In the genomic region with DNA sequence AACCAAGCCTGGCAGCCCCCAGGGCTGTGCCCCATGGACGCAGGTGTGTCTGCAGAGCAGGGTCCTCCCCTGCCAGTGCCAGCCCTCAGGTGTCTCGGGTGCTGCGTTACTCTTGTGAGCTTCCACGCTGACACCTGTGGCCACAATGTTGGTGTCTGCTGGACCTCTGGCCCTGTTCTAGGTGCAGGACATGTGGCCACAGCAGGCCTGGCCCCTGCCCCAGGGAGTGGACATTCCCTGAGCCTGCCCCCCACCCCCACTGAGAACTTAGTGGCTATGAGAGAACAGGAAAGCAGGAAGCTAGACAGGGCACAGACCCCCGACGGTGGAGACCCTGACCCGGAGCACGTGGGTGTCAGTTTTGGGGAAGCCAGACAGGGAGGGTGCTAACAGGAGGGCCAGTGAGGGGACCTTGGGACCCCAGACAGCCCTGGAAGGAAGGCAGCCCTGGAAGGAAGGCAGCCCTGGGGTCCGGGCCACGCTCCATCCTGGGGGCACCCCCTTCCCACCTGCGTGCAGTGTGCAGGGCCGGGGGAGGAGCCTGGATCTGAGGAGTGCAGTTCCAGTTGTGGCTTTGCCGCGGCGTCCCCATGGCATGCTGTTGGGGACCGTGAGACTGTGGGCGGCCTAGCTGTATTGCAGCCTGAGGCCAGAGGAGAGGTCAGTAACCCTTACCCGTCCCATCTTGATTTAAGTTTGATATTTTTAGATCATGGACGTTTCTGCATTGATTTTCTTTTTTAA, we compare ENCODE assay signal across 10 cellular contexts. TPM values are rescaled to one million over a fixed set of nuclear protein-coding genes. Genes with fewer than 3 reads are reported as not detected.
DNase-seq lines count a peak whose midpoint lies in the region; ATAC-seq, FAIRE-seq and TF ChIP-seq lines count a peak whose summit lies in the region.
"Had no signal": no experiment of that assay in that cellular context is flagged by ENCODE, and none has a peak within 500 bp of the region (broad histone marks: within the 10 kb centered on the region; RNA-seq: fewer than 3 reads in every experiment).

No MANE protein-coding gene starts in this region.

- H3K27ac ChIP-seq in adrenal gland (peak overlapping the region; percentile 72 to 95 (median 85)), kidney (ENCODE audit: low read depth in 2 of 2, low read length in 2 of 2) (peak overlapping the region; percentile 80 to 92), skeletal muscle tissue (ENCODE audit: low read depth, low read length) (peak overlapping the region; percentile 77)
- H3K27ac ChIP-seq: neutrophil had no signal

- no peak overlapping the region for H3K4me3 ChIP-seq in adrenal gland
- H3K4me3 ChIP-seq in kidney (ENCODE audit: low read length in 2 of 2), result peak overlapping the region; percentile 62 to 67
- H3K4me3 ChIP-seq in skeletal muscle tissue (ENCODE audit: low read length in 3 of 3), result peak overlapping the region in 2 of 3 donors; percentile 13 to 29

- intact Hi-C loops in adrenal gland (cut with DNase I), result no loop called here
- intact Hi-C loops in kidney (cut with DNase I), result no loop called here

- FAIRE-seq in kidney (lab: Jason Lieb, UNC), result no peak

- TF ChIP-seq CTCF in adrenal gland (IDR thresholded peaks at IDR 0.05) (no peak), kidney (IDR thresholded peaks at IDR 0.05; ENCODE audit: borderline replicate concordance, extremely low read depth, insufficient read depth) (no peak)

- DNase-seq in COLO668 (lab: John Stamatoyannopoulos, UW; ENCODE audit: unreplicated experiment) (peak; percentile 33), adrenal gland (peak in 5 of 7 donors; percentile 37 to 59 (median 46)), kidney (no peak), HK-2 (ENCODE audit: unreplicated experiment) (no peak), inferior parietal cortex (ENCODE audit: extremely low spot score) (no peak)
- DNase-seq: activated naive CD4-positive, alpha-beta T cell treated with anti-CD3 and anti-CD28 coated beads, Interleukin-2, amount 10 ng/mL, durations not matched to agents 7 days and 5 days had no signal

- 27 to 48% (median 38%) methylated on average over 12 to 19 of the region's 19 CpGs for WGBS in adrenal gland, 4 donors

- ATAC-seq in GM21367 (IDR thresholded peaks at IDR 0.05; ENCODE audit: unreplicated experiment) (no peak), HG02885 (IDR thresholded peaks at IDR 0.05; ENCODE audit: poor library complexity, unreplicated experiment) (no peak)

- H3K36me3 ChIP-seq in adrenal gland (replicated peaks in 1 of 2) (peaks cover 0 to 63% of the 10 kb centered on the region in 2 donors), kidney (ENCODE audit: control insufficient read depth in 1 of 2, insufficient read depth in 2 of 2, low read length in 2 of 2) (peaks cover 2 to 55% of the 10 kb centered on the region in 2 donors), skeletal muscle tissue (ENCODE audit: control insufficient read depth in 3 of 3, insufficient read depth in 3 of 3, low read length in 3 of 3) (peaks cover 29 to 53% (median 40%) of the 10 kb centered on the region in 3 donors)

- peak overlapping the region; percentile 21 to 34 for H3K9ac ChIP-seq in kidney (ENCODE audit: low read length in 2 of 2)
- peak overlapping the region; percentile 36 to 79 (median 51) for H3K9ac ChIP-seq in skeletal muscle tissue (ENCODE audit: low read depth in 1 of 3, low read length in 3 of 3)

- H3K4me1 ChIP-seq in adrenal gland (replicated peaks in 1 of 2) (peaks cover 81 to 95% of the 10 kb centered on the region in 2 donors), kidney (ENCODE audit: control insufficient read depth in 1 of 2, insufficient read depth in 1 of 2, low read depth in 1 of 2, low read length in 2 of 2) (peaks cover 70 to 88% of the 10 kb centered on the region in 2 donors), skeletal muscle tissue (ENCODE audit: control insufficient read depth in 3 of 3, insufficient read depth in 3 of 3, low read length in 3 of 3) (peaks cover 95 to 96% (median 95%) of the 10 kb centered on the region in 3 donors)

- H3K9me3 ChIP-seq in adrenal gland (replicated peaks in 1 of 3) (no peaks in the 10 kb centered on the region), kidney (ENCODE audit: control insufficient read depth in 1 of 2, low read length in 2 of 2) (no peaks in the 10 kb centered on the region), skeletal muscle tissue (ENCODE audit: control insufficient read depth in 3 of 3, low read length in 3 of 3) (no peaks in the 10 kb centered on the region)
- H3K9me3 ChIP-seq: neutrophil had no signal

- no peak for TF ChIP-seq POLR2A in adrenal gland (IDR thresholded peaks at IDR 0.05)

- H3K27me3 ChIP-seq in adrenal gland (no peaks in the 10 kb centered on the region), skeletal muscle tissue (ENCODE audit: control insufficient read depth in 3 of 3, insufficient read depth in 3 of 3, low read length in 3 of 3) (no peaks in the 10 kb centered on the region)
- H3K27me3 ChIP-seq: neutrophil had no signal

RNA-seq across cellular contexts. Expression of a gene that starts 43.9 kb away (rescaled TPM):
- total RNA-seq in adrenal gland (100 to 1,000 TPM in 1 of 8 donors, 10 to 100 TPM in 7; 27.6 to 208 (median 41.7) TPM), kidney (36.8 TPM), skeletal muscle tissue (18.8 TPM)
- polyA plus RNA-seq in adrenal gland (10 to 100 TPM in 1 of 3 donors, 1 to 10 TPM in 2; 5.1 to 17.0 (median 8.4) TPM), kidney (ENCODE audit: insufficient read depth, low read depth, low replicate concordance) (15.8 TPM)

Comparison
In these comparisons a context has a peak if more than half of its experiments do, and no peak if none do; other contexts are left out.
1. DNase-seq: peak in COLO668 (single experiment) and adrenal gland (5 of 7); none in kidney (single experiment), HK-2 (single experiment) and inferior parietal cortex (single experiment).
2. H3K4me3 ChIP-seq: peak in kidney (2 of 2) and skeletal muscle tissue (2 of 3); none in adrenal gland (0 of 4).
3. Peak in every context shown above with its lines, with median percentiles within 50 percentile points of each other: H3K27ac ChIP-seq.